In the genomic region with DNA sequence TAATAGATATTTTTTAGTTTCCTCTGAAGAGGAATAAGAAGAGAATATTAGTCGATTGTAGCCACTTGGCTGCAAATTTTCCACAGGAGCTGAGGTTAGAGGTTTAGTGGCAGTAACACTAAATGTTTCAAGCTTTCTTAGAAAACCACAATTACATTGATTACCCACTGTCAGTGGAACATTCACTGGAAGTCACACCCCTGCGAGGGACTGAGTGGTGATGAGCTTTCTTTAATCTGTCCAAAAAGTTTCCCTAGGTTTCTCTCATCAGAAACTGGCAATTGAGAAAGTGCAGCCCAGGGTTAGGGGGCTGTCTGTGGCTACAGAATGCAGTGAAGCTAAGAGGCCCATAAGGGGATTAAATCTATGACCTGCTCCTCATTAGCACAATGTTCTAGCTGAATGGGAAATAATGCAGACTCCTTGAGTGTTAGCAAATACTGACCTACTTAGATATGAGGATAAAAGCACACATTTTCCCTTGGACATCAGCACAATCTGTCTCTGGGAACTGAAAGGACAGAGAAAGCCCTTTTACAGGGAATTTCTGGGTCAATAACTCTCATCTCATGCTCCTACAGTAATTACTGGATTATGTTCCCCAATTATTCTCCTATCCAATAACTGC, we compare ENCODE assay signal across 15 cellular contexts.
DNase-seq lines count a peak whose midpoint lies in the region; ATAC-seq and TF ChIP-seq lines count a peak whose summit lies in the region.
"Had no signal": no experiment of that assay in that cellular context is flagged by ENCODE, and none has a peak within 500 bp of the region (broad histone marks: within the 10 kb centered on the region; RNA-seq: fewer than 3 reads in every experiment).

No MANE protein-coding gene starts in this region.

- intact Hi-C loops in activated CD8-positive, alpha-beta T cell treated with anti-CD3 and anti-CD28 coated beads for 36 hours (cut with micrococcal nuclease): loop anchor here (5.0 kb wide), 1 partner anchor 102 kb away; no protein-coding TSS in a partner anchor
- intact Hi-C loops in activated T-helper 2 cell treated with anti-CD3 and anti-CD28 coated beads, Interferon-gamma antibody, Interleukin-2, Interleukin-4, amounts not matched to agents 10 μg/mL and 5 μg/mL and 100 μg/mL, durations not matched to agents 14 hours and 24 hours and 36 hours (cut with micrococcal nuclease): loop anchor here (2.0 to 5.0 kb wide), 2 partner anchors 13 to 43 kb away; no protein-coding TSS in a partner anchor

- POLR2A ChIA-PET in activated CD8-positive, alpha-beta T cell treated with anti-CD3 and anti-CD28 coated beads for 36 hours (lab: Charles Lee): interaction anchor here (0.7 kb wide), 1 partner anchor 156 kb away, joined by 3 read pairs; no protein-coding TSS in a partner anchor
- POLR2A ChIA-PET in activated CD8-positive, alpha-beta T cell treated with anti-CD3 and anti-CD28 coated beads, Interleukin-2, amount 10 ng/mL, durations not matched to agents 7 days and 5 days (lab: Charles Lee): no interaction called here

- H3K27me3 Mint-ChIP-seq in activated CD8-positive, alpha-beta T cell treated with anti-CD3 and anti-CD28 coated beads for 36 hours: no peaks in the 10 kb centered on the region
- no peaks in the 10 kb centered on the region for H3K27me3 Mint-ChIP-seq in activated CD8-positive, alpha-beta T cell treated with anti-CD3 and anti-CD28 coated beads, Interleukin-2, amount 10 ng/mL, durations not matched to agents 7 days and 5 days (ENCODE audit: low read depth)
- no peaks in the 10 kb centered on the region for H3K27me3 Mint-ChIP-seq in activated T-helper 2 cell treated with anti-CD3 and anti-CD28 coated beads, Interferon-gamma antibody, Interleukin-2, Interleukin-4, amounts not matched to agents 10 μg/mL and 5 μg/mL and 100 μg/mL, durations not matched to agents 14 hours and 24 hours and 36 hours (ENCODE audit: low read depth)
- peaks cover 5% of the 10 kb centered on the region for H3K27me3 Mint-ChIP-seq in osteocyte (ENCODE audit: unreplicated experiment)
- H3K27me3 Mint-ChIP-seq: CD4-positive, alpha-beta T cell had no signal

- H3K9me3 Mint-ChIP-seq in activated CD8-positive, alpha-beta T cell treated with anti-CD3 and anti-CD28 coated beads for 36 hours: no peaks in the 10 kb centered on the region
- peaks cover 5% of the 10 kb centered on the region for H3K9me3 Mint-ChIP-seq in activated CD8-positive, alpha-beta T cell treated with anti-CD3 and anti-CD28 coated beads, Interleukin-2, amount 10 ng/mL, durations not matched to agents 7 days and 5 days (ENCODE audit: insufficient read depth)
- peaks cover 4% of the 10 kb centered on the region for H3K9me3 Mint-ChIP-seq in activated T-helper 2 cell treated with anti-CD3 and anti-CD28 coated beads, Interferon-gamma antibody, Interleukin-2, Interleukin-4, amounts not matched to agents 10 μg/mL and 5 μg/mL and 100 μg/mL, durations not matched to agents 14 hours and 24 hours and 36 hours
- H3K9me3 Mint-ChIP-seq in osteocyte (ENCODE audit: unreplicated experiment): no peaks in the 10 kb centered on the region

- no peak for TF ChIP-seq CTCF in activated CD8-positive, alpha-beta T cell treated with anti-CD3 and anti-CD28 coated beads for 36 hours (IDR thresholded peaks at IDR 0.05)
- no peak for TF ChIP-seq CTCF in osteocyte (IDR thresholded peaks at IDR 0.05)

- peak; percentile 62 for DNase-seq in activated CD8-positive, alpha-beta T cell treated with anti-CD3 and anti-CD28 coated beads for 36 hours
- no peak for DNase-seq in activated CD8-positive, alpha-beta T cell treated with anti-CD3 and anti-CD28 coated beads, Interleukin-2, amount 10 ng/mL, durations not matched to agents 7 days and 5 days
- peak; percentile 79 for DNase-seq in NCI-H82 (lab: John Stamatoyannopoulos, UW)
- no peak for DNase-seq in activated T-helper 2 cell treated with anti-CD3 and anti-CD28 coated beads, Interferon-gamma antibody, Interleukin-2, Interleukin-4, amounts not matched to agents 10 μg/mL and 5 μg/mL and 100 μg/mL, durations not matched to agents 14 hours and 24 hours and 36 hours (ENCODE audit: low spot score)
- DNase-seq in stimulated activated CD8-positive, alpha-beta memory T cell treated with anti-CD3 and anti-CD28 coated beads, Interleukin-2, amount 100 ng/mL, for 48 hours (ENCODE audit: low read depth in 2 of 2): peak; percentile 1 to 16
- no peak for DNase-seq in dedifferentiated amniotic fluid mesenchymal stem cell (ENCODE audit: extremely low spot score)
- DNase-seq in NCI-H345 (lab: John Stamatoyannopoulos, UW): no peak
- no peak for DNase-seq in osteocyte (ENCODE audit: extremely low spot score, unreplicated experiment)
- DNase-seq: ACHN; activated CD8-positive, alpha-beta memory T cell treated with anti-CD3 and anti-CD28 coated beads, Interleukin-2, amount 10 ng/mL, durations not matched to agents 7 days and 5 days; CD4-positive, alpha-beta T cell; HCEC 1CT; NCI-H446 treated with DMSO at 0.1 percent for 48 hours; PC-9 had no signal

- H3K27ac Mint-ChIP-seq in activated CD8-positive, alpha-beta T cell treated with anti-CD3 and anti-CD28 coated beads for 36 hours: peak overlapping the region; percentile 79
- H3K27ac Mint-ChIP-seq in activated CD8-positive, alpha-beta T cell treated with anti-CD3 and anti-CD28 coated beads, Interleukin-2, amount 10 ng/mL, durations not matched to agents 7 days and 5 days: no peak overlapping the region
- peak overlapping the region; percentile 74 for H3K27ac Mint-ChIP-seq in activated T-helper 2 cell treated with anti-CD3 and anti-CD28 coated beads, Interferon-gamma antibody, Interleukin-2, Interleukin-4, amounts not matched to agents 10 μg/mL and 5 μg/mL and 100 μg/mL, durations not matched to agents 14 hours and 24 hours and 36 hours
- H3K27ac Mint-ChIP-seq in osteocyte (ENCODE audit: unreplicated experiment): no peak overlapping the region
- H3K27ac Mint-ChIP-seq: activated CD8-positive, alpha-beta memory T cell treated with anti-CD3 and anti-CD28 coated beads, Interleukin-2, amount 10 ng/mL, durations not matched to agents 7 days and 5 days; CD4-positive, alpha-beta T cell; mesothelial cell of epicardium had no signal

- peak; percentile 92 for ATAC-seq in activated CD8-positive, alpha-beta T cell treated with anti-CD3 and anti-CD28 coated beads for 36 hours
- ATAC-seq in activated CD8-positive, alpha-beta T cell treated with anti-CD3 and anti-CD28 coated beads, Interleukin-2, amount 10 ng/mL, durations not matched to agents 7 days and 5 days: no peak
- ATAC-seq: activated CD8-positive, alpha-beta memory T cell treated with anti-CD3 and anti-CD28 coated beads, Interleukin-2, amount 10 ng/mL, durations not matched to agents 7 days and 5 days had no signal

- CTCF ChIA-PET in activated CD8-positive, alpha-beta T cell treated with anti-CD3 and anti-CD28 coated beads for 36 hours (lab: Charles Lee): interaction anchor here (1.6 kb wide), 1 partner anchor 105 kb away, joined by 4 read pairs; no protein-coding TSS in a partner anchor
- CTCF ChIA-PET in activated CD8-positive, alpha-beta T cell treated with anti-CD3 and anti-CD28 coated beads, Interleukin-2, amount 10 ng/mL, durations not matched to agents 7 days and 5 days (lab: Charles Lee): interaction anchor here (1.0 to 1.2 kb wide), 2 partner anchors 13 to 42 kb away, joined by 3 read pairs; no protein-coding TSS in a partner anchor

- peaks cover 1% of the 10 kb centered on the region for H3K36me3 Mint-ChIP-seq in activated CD8-positive, alpha-beta T cell treated with anti-CD3 and anti-CD28 coated beads for 36 hours (ENCODE audit: low read depth)
- H3K36me3 Mint-ChIP-seq in activated CD8-positive, alpha-beta T cell treated with anti-CD3 and anti-CD28 coated beads, Interleukin-2, amount 10 ng/mL, durations not matched to agents 7 days and 5 days (ENCODE audit: low read depth): no peaks in the 10 kb centered on the region
- H3K36me3 Mint-ChIP-seq in activated T-helper 2 cell treated with anti-CD3 and anti-CD28 coated beads, Interferon-gamma antibody, Interleukin-2, Interleukin-4, amounts not matched to agents 10 μg/mL and 5 μg/mL and 100 μg/mL, durations not matched to agents 14 hours and 24 hours and 36 hours (ENCODE audit: low read depth): peaks cover 3% of the 10 kb centered on the region
- H3K36me3 Mint-ChIP-seq in osteocyte (ENCODE audit: unreplicated experiment): no peaks in the 10 kb centered on the region
- H3K36me3 Mint-ChIP-seq: activated CD8-positive, alpha-beta memory T cell treated with anti-CD3 and anti-CD28 coated beads, Interleukin-2, amount 10 ng/mL, durations not matched to agents 7 days and 5 days; mesothelial cell of epicardium had no signal

- H3K4me3 Mint-ChIP-seq in activated CD8-positive, alpha-beta T cell treated with anti-CD3 and anti-CD28 coated beads for 36 hours: no peak overlapping the region
- H3K4me3 Mint-ChIP-seq in activated CD8-positive, alpha-beta T cell treated with anti-CD3 and anti-CD28 coated beads, Interleukin-2, amount 10 ng/mL, durations not matched to agents 7 days and 5 days: no peak overlapping the region
- no peak overlapping the region for H3K4me3 Mint-ChIP-seq in activated T-helper 2 cell treated with anti-CD3 and anti-CD28 coated beads, Interferon-gamma antibody, Interleukin-2, Interleukin-4, amounts not matched to agents 10 μg/mL and 5 μg/mL and 100 μg/mL, durations not matched to agents 14 hours and 24 hours and 36 hours (ENCODE audit: low read depth)
- H3K4me3 Mint-ChIP-seq in osteocyte (ENCODE audit: unreplicated experiment): no peak overlapping the region
- H3K4me3 Mint-ChIP-seq: activated CD8-positive, alpha-beta memory T cell treated with anti-CD3 and anti-CD28 coated beads, Interleukin-2, amount 10 ng/mL, durations not matched to agents 7 days and 5 days; CD4-positive, alpha-beta T cell; mesothelial cell of epicardium had no signal

- H3K4me1 Mint-ChIP-seq in activated CD8-positive, alpha-beta T cell treated with anti-CD3 and anti-CD28 coated beads for 36 hours (ENCODE audit: low read depth): peaks cover 19% of the 10 kb centered on the region
- H3K4me1 Mint-ChIP-seq in activated CD8-positive, alpha-beta T cell treated with anti-CD3 and anti-CD28 coated beads, Interleukin-2, amount 10 ng/mL, durations not matched to agents 7 days and 5 days (ENCODE audit: low read depth): peaks cover 14% of the 10 kb centered on the region
- H3K4me1 Mint-ChIP-seq in activated T-helper 2 cell treated with anti-CD3 and anti-CD28 coated beads, Interferon-gamma antibody, Interleukin-2, Interleukin-4, amounts not matched to agents 10 μg/mL and 5 μg/mL and 100 μg/mL, durations not matched to agents 14 hours and 24 hours and 36 hours (ENCODE audit: low read depth): peaks cover 21% of the 10 kb centered on the region
- peaks cover 28% of the 10 kb centered on the region for H3K4me1 Mint-ChIP-seq in osteocyte (ENCODE audit: unreplicated experiment)

Comparison
In these comparisons a context has a peak if more than half of its experiments do, and no peak if none do; other contexts are left out.
1. DNase-seq: peak in activated CD8-positive, alpha-beta T cell treated with anti-CD3 and anti-CD28 coated beads for 36 hours (single experiment), NCI-H82 (single experiment) and stimulated activated CD8-positive, alpha-beta memory T cell treated with anti-CD3 and anti-CD28 coated beads, Interleukin-2, amount 100 ng/mL, for 48 hours (2 of 2); none in activated CD8-positive, alpha-beta T cell treated with anti-CD3 and anti-CD28 coated beads, Interleukin-2, amount 10 ng/mL, durations not matched to agents 7 days and 5 days (single experiment), activated T-helper 2 cell treated with anti-CD3 and anti-CD28 coated beads, Interferon-gamma antibody, Interleukin-2, Interleukin-4, amounts not matched to agents 10 μg/mL and 5 μg/mL and 100 μg/mL, durations not matched to agents 14 hours and 24 hours and 36 hours (single experiment), dedifferentiated amniotic fluid mesenchymal stem cell (single experiment), NCI-H345 (single experiment) and osteocyte (single experiment).
2. H3K27ac Mint-ChIP-seq: peak in activated CD8-positive, alpha-beta T cell treated with anti-CD3 and anti-CD28 coated beads for 36 hours (single experiment) and activated T-helper 2 cell treated with anti-CD3 and anti-CD28 coated beads, Interferon-gamma antibody, Interleukin-2, Interleukin-4, amounts not matched to agents 10 μg/mL and 5 μg/mL and 100 μg/mL, durations not matched to agents 14 hours and 24 hours and 36 hours (single experiment); none in activated CD8-positive, alpha-beta T cell treated with anti-CD3 and anti-CD28 coated beads, Interleukin-2, amount 10 ng/mL, durations not matched to agents 7 days and 5 days (single experiment) and osteocyte (single experiment).